20 cellular contexts compared by ENCODE assay signal in the genomic region with DNA sequence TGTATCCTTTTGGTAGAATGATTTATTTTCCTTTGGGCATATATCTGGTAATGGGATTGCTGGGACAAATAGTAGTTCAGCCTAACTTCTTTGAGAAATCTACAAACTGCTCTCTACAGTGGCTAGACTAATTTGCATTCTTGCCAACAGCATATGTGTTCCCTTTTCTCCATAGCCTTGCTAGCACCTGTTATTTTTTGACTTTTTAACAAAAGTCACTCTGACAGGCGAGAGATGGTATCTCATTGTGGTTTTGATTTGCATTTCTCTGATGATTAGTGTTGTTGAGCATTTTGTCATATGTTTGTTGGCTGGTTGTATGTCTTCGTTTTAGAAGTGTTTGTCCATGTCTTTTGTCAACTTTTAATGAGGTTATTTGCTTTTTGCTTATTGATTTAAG.
DNase-seq lines count a peak whose midpoint lies in the region; ATAC-seq and TF ChIP-seq lines count a peak whose summit lies in the region.
"Had no signal": no experiment of that assay in that cellular context is flagged by ENCODE, and none has a peak within 500 bp of the region (broad histone marks: within the 10 kb centered on the region; RNA-seq: fewer than 3 reads in every experiment).

No MANE protein-coding gene starts in this region.

- no peaks in the 10 kb centered on the region for H3K27me3 ChIP-seq in CD4-positive, CD25-positive, alpha-beta regulatory T cell (ENCODE audit: control insufficient read depth, insufficient read depth, low read length)
- H3K27me3 ChIP-seq in H7 (ENCODE audit: control insufficient read depth, insufficient read depth, low read length) (no peaks in the 10 kb centered on the region), endodermal cell (ENCODE audit: control insufficient read depth, insufficient read depth, low read length, poor library complexity, severe bottlenecking) (no peaks in the 10 kb centered on the region), trophoblast cell (ENCODE audit: insufficient read depth, low read length) (no peaks in the 10 kb centered on the region)
- H3K27me3 ChIP-seq: transverse colon had no signal

- DNase-seq in CD4-positive, CD25-positive, alpha-beta regulatory T cell: peak in 2 of 3 donors; percentile 55 to 64
- no peak for DNase-seq in activated CD4-positive, CD25-positive, alpha-beta regulatory T cell (lab: John Stamatoyannopoulos, UW)
- DNase-seq in H7 (no peak), endodermal cell (no peak), trophoblast cell (no peak)
- DNase-seq: 8988T; activated CD8-positive, alpha-beta memory T cell treated with anti-CD3 and anti-CD28 coated beads for 24 hours; Caco-2; effector CD8-positive, alpha-beta T cell; foreskin fibroblast; Karpas-422; mesenchymal stem cell; NCI-H2029 treated with DMSO at 0.1 percent for 48 hours; NK-92 treated with Interleukin-12 subunit alpha and Interleukin-12 subunit beta, amount 100 ng/mL, for 24 hours; SIG-M5; transverse colon had no signal

- no peak overlapping the region for H2BK12ac ChIP-seq in trophoblast cell (ENCODE audit: low read length)

- H3K4me3 ChIP-seq in CD4-positive, CD25-positive, alpha-beta regulatory T cell (ENCODE audit: low read depth, low read length): peak overlapping the region; percentile 26
- H3K4me3 ChIP-seq in H7 (ENCODE audit: insufficient read depth, low read depth, low read length): no peak overlapping the region
- no peak overlapping the region for H3K4me3 ChIP-seq in endodermal cell (ENCODE audit: low read length)
- no peak overlapping the region for H3K4me3 ChIP-seq in trophoblast cell (ENCODE audit: low read depth, low read length)
- H3K4me3 ChIP-seq: transverse colon had no signal

- H3K9me3 Mint-ChIP-seq in CD4-positive, CD25-positive, alpha-beta regulatory T cell: no peaks in the 10 kb centered on the region
- no peaks in the 10 kb centered on the region for H3K9me3 Mint-ChIP-seq in endodermal cell
- H3K9me3 Mint-ChIP-seq: brain had no signal

- H3K4ac ChIP-seq in trophoblast cell (ENCODE audit: low read depth, low read length): no peak overlapping the region

- no peaks in the 10 kb centered on the region for H3K79me2 ChIP-seq in trophoblast cell (ENCODE audit: control insufficient read depth, insufficient read depth, low read length, poor library complexity)

- no peak for TF ChIP-seq CTCF in endodermal cell (conservative IDR thresholded peaks at IDR 0.05)

- no peak overlapping the region for H3K18ac ChIP-seq in trophoblast cell (ENCODE audit: low read length)

- H3K4me1 Mint-ChIP-seq in CD4-positive, CD25-positive, alpha-beta regulatory T cell: peaks cover 8 to 15% (median 11%) of the 10 kb centered on the region in 4 donors
- H3K4me1 Mint-ChIP-seq in endodermal cell: no peaks in the 10 kb centered on the region
- H3K4me1 Mint-ChIP-seq: brain had no signal

- no peak overlapping the region for H2BK5ac ChIP-seq in trophoblast cell (ENCODE audit: low read depth, low read length, poor library complexity)

- no peak overlapping the region for H3K14ac ChIP-seq in trophoblast cell (ENCODE audit: low read length)

- H3K23ac ChIP-seq in trophoblast cell (ENCODE audit: low read length): no peak overlapping the region

- H3K4me1 ChIP-seq in CD4-positive, CD25-positive, alpha-beta regulatory T cell (ENCODE audit: control insufficient read depth, insufficient read depth, low read length, poor library complexity, severe bottlenecking): no peaks in the 10 kb centered on the region
- H3K4me1 ChIP-seq in endodermal cell (ENCODE audit: control insufficient read depth, insufficient read depth, low read length): no peaks in the 10 kb centered on the region
- H3K4me1 ChIP-seq in trophoblast cell (ENCODE audit: control insufficient read depth in 1 of 2, insufficient read depth in 2 of 2, low read length in 2 of 2): no peaks in the 10 kb centered on the region
- H3K4me1 ChIP-seq: Caco-2, transverse colon had no signal

- peak overlapping the region; percentile 42 for H3K27ac ChIP-seq in CD4-positive, CD25-positive, alpha-beta regulatory T cell (ENCODE audit: insufficient read depth, low read length, poor library complexity, severe bottlenecking)
- H3K27ac ChIP-seq in endodermal cell (ENCODE audit: low read depth, low read length) (no peak overlapping the region), trophoblast cell (ENCODE audit: low read depth, low read length) (no peak overlapping the region)
- H3K27ac ChIP-seq: transverse colon had no signal

- no peaks in the 10 kb centered on the region for H3K36me3 ChIP-seq in CD4-positive, CD25-positive, alpha-beta regulatory T cell (ENCODE audit: control insufficient read depth, insufficient read depth, low read length)
- H3K36me3 ChIP-seq in H7 (replicated peaks; ENCODE audit: control insufficient read depth, insufficient read depth, low read length): no peaks in the 10 kb centered on the region
- no peaks in the 10 kb centered on the region for H3K36me3 ChIP-seq in endodermal cell (ENCODE audit: control insufficient read depth, insufficient read depth, low read length)
- no peaks in the 10 kb centered on the region for H3K36me3 ChIP-seq in trophoblast cell (ENCODE audit: control insufficient read depth in 1 of 2, insufficient read depth in 2 of 2, low read length in 2 of 2)
- H3K36me3 ChIP-seq: transverse colon had no signal

- H3K9me3 ChIP-seq in CD4-positive, CD25-positive, alpha-beta regulatory T cell (ENCODE audit: control insufficient read depth in 2 of 2, low read length in 2 of 2): no peaks in the 10 kb centered on the region
- H3K9me3 ChIP-seq in endodermal cell (ENCODE audit: control insufficient read depth, low read length) (no peaks in the 10 kb centered on the region), trophoblast cell (ENCODE audit: insufficient read depth, low read depth, low read length) (no peaks in the 10 kb centered on the region)
- H3K9me3 ChIP-seq: Caco-2, transverse colon had no signal

- H2BK120ac ChIP-seq in trophoblast cell (ENCODE audit: insufficient read depth, low read length, poor library complexity): no peak overlapping the region

- peak overlapping the region in 1 of 3 donors; percentile 67 for H3K27ac Mint-ChIP-seq in CD4-positive, CD25-positive, alpha-beta regulatory T cell
- no peak overlapping the region for H3K27ac Mint-ChIP-seq in endodermal cell
- H3K27ac Mint-ChIP-seq: brain had no signal

- H3K4me2 ChIP-seq in trophoblast cell (ENCODE audit: low read length): no peak overlapping the region

- H3K9ac ChIP-seq in endodermal cell (ENCODE audit: extremely low read depth, low read length, poor library complexity, severe bottlenecking) (no peak overlapping the region), trophoblast cell (ENCODE audit: low read length) (no peak overlapping the region)

- peak overlapping the region in 3 of 4 donors; percentile 16 to 60 (median 42) for H3K4me3 Mint-ChIP-seq in CD4-positive, CD25-positive, alpha-beta regulatory T cell
- H3K4me3 Mint-ChIP-seq in endodermal cell: no peak overlapping the region
- H3K4me3 Mint-ChIP-seq: brain had no signal

- H3K27me3 Mint-ChIP-seq in CD4-positive, CD25-positive, alpha-beta regulatory T cell: peaks cover 15% of the 10 kb centered on the region
- H3K27me3 Mint-ChIP-seq in endodermal cell (ENCODE audit: insufficient read depth): no peaks in the 10 kb centered on the region

- H4K91ac ChIP-seq in trophoblast cell (ENCODE audit: low read depth, low read length): no peak overlapping the region

- H3K36me3 Mint-ChIP-seq in CD4-positive, CD25-positive, alpha-beta regulatory T cell: no peaks in the 10 kb centered on the region
- no peaks in the 10 kb centered on the region for H3K36me3 Mint-ChIP-seq in endodermal cell (ENCODE audit: low read depth)
- H3K36me3 Mint-ChIP-seq: brain had no signal

- ATAC-seq in CD4-positive, CD25-positive, alpha-beta regulatory T cell (ENCODE audit: low read depth in 2 of 2): no peak
- peak; percentile 62 for ATAC-seq in GM19328 (IDR thresholded peaks at IDR 0.05; ENCODE audit: unreplicated experiment)
- peak; percentile 78 for ATAC-seq in HG02642 (IDR thresholded peaks at IDR 0.05; ENCODE audit: poor library complexity, unreplicated experiment)
- peak; percentile 84 for ATAC-seq in HG03354 (IDR thresholded peaks at IDR 0.05; ENCODE audit: poor library complexity, severe bottlenecking, unreplicated experiment)

- H4K12ac ChIP-seq in trophoblast cell (ENCODE audit: low read depth, low read length): no peak overlapping the region

- H4K8ac ChIP-seq in trophoblast cell (ENCODE audit: low read depth, low read length): no peak overlapping the region

- H2AK5ac ChIP-seq in trophoblast cell (ENCODE audit: low read length): no peak overlapping the region

- H3K79me1 ChIP-seq in trophoblast cell (ENCODE audit: low read length): no peaks in the 10 kb centered on the region

- 43 to 48% methylated on average over 2 of the region's 2 CpGs for WGBS in endodermal cell (ENCODE audit: insufficient coverage in 1 of 2, insufficient read length in 1 of 2), 2 experiments
- WGBS in trophoblast cell (ENCODE audit: extremely low coverage, insufficient coverage, insufficient read length): no CpG with 5 or more reads among the region's 2 CpGs

- no peak overlapping the region for H2AFZ ChIP-seq in trophoblast cell (ENCODE audit: insufficient read depth, low read length, poor library complexity)

Comparison
In these comparisons a context has a peak if more than half of its experiments do, and no peak if none do; other contexts are left out.
1. ATAC-seq: peak in GM19328 (single experiment), HG02642 (single experiment) and HG03354 (single experiment); none in CD4-positive, CD25-positive, alpha-beta regulatory T cell (0 of 2).
2. DNase-seq: peak in CD4-positive, CD25-positive, alpha-beta regulatory T cell (2 of 3); none in activated CD4-positive, CD25-positive, alpha-beta regulatory T cell (0 of 4), H7 (single experiment), endodermal cell (single experiment) and trophoblast cell (0 of 2).